Comparison of ENCODE assay signal across 27 cellular contexts in genomic region chr20:29119141-29119540, GRCh38.
"Had no signal": no experiment of that assay in that cellular context is flagged by ENCODE, and none has a peak within 500 bp of the region (broad histone marks: within the 10 kb centered on the region; RNA-seq: fewer than 3 reads in every experiment).

No MANE protein-coding gene starts in this region.

- H3K9me3 ChIP-seq: prostate gland, right lobe of liver, thyroid gland had no signal

- H3K4me1 Mint-ChIP-seq: central memory CD8-positive, alpha-beta T cell; memory B cell; mesothelial cell of epicardium; naive thymus-derived CD4-positive, alpha-beta T cell; nephron; neural progenitor cell; stimulated activated effector memory CD8-positive, alpha-beta T cell treated with anti-CD3 and anti-CD28 coated beads, Interleukin-12 subunit alpha, Interleukin-12 subunit beta, amount 100 ng/mL, for 72 hours had no signal

- DNase-seq: dermis blood vessel endothelial cell; effector memory CD4-positive, alpha-beta T cell; erythroblast; esophagus squamous epithelium; hypothalamus; left ventricle myocardium superior; lower lobe of right lung; naive thymus-derived CD4-positive, alpha-beta T cell; nucleus accumbens; right lobe of liver; stimulated activated CD4-positive, alpha-beta T cell treated with anti-CD3 and anti-CD28 coated beads, Interleukin-12 subunit alpha, Interleukin-12 subunit beta, amount 100 ng/mL, for 4 hours; stimulated activated CD4-positive, alpha-beta T cell treated with anti-CD3 and anti-CD28 coated beads, Interleukin-1b, Interleukin-23, amount 100 ng/mL, for 48 hours; stimulated activated CD4-positive, alpha-beta T cell treated with anti-CD3 and anti-CD28 coated beads, Interleukin-4, amount 100 ng/mL, for 24 hours; stimulated activated naive CD4-positive, alpha-beta T cell treated with Interleukin-2 at 50 U/mL for 16 hours; stomach; thyroid gland; trophoblast cell had no signal

- ATAC-seq: left ventricle myocardium superior; mucosa of descending colon; naive thymus-derived CD4-positive, alpha-beta T cell; stimulated activated effector memory CD8-positive, alpha-beta T cell treated with anti-CD3 and anti-CD28 coated beads, Interleukin-12 subunit alpha, Interleukin-12 subunit beta, amount 100 ng/mL, for 72 hours had no signal

- H3K27me3 Mint-ChIP-seq: central memory CD8-positive, alpha-beta T cell; memory B cell; naive thymus-derived CD4-positive, alpha-beta T cell had no signal

- H3K36me3 ChIP-seq: lower lobe of right lung, neural progenitor cell, prostate gland, right lobe of liver, thyroid gland had no signal

- H3K4me1 ChIP-seq: esophagus squamous epithelium, lower lobe of right lung, neural progenitor cell, prostate gland, right lobe of liver, stomach, thyroid gland had no signal

- H3K27ac ChIP-seq: coronary artery, esophagus squamous epithelium, lower lobe of right lung, neural progenitor cell, prostate gland, right lobe of liver, stomach, thyroid gland had no signal

- H3K4me2 ChIP-seq: neural progenitor cell, smooth muscle cell had no signal

- H3K27me3 ChIP-seq: esophagus squamous epithelium, neural progenitor cell, right lobe of liver, stomach, thyroid gland had no signal

- H3K27ac Mint-ChIP-seq: memory B cell; mesothelial cell of epicardium; naive thymus-derived CD4-positive, alpha-beta T cell; nephron; neural progenitor cell; stimulated activated effector memory CD8-positive, alpha-beta T cell treated with anti-CD3 and anti-CD28 coated beads, Interleukin-12 subunit alpha, Interleukin-12 subunit beta, amount 100 ng/mL, for 72 hours had no signal

- H3K4me3 ChIP-seq: coronary artery, esophagus squamous epithelium, lower lobe of right lung, mucosa of descending colon, neural progenitor cell, prostate gland, right lobe of liver, smooth muscle cell, stomach, thyroid gland had no signal

- H3K36me3 Mint-ChIP-seq: neural progenitor cell; stimulated activated effector memory CD8-positive, alpha-beta T cell treated with anti-CD3 and anti-CD28 coated beads, Interleukin-12 subunit alpha, Interleukin-12 subunit beta, amount 100 ng/mL, for 72 hours had no signal

- H3K4me3 Mint-ChIP-seq: central memory CD8-positive, alpha-beta T cell; memory B cell; mesothelial cell of epicardium; naive thymus-derived CD4-positive, alpha-beta T cell; nephron; neural progenitor cell; stimulated activated effector memory CD8-positive, alpha-beta T cell treated with anti-CD3 and anti-CD28 coated beads, Interleukin-12 subunit alpha, Interleukin-12 subunit beta, amount 100 ng/mL, for 72 hours had no signal

- H3K9ac ChIP-seq: neural progenitor cell had no signal
